In the genomic region with DNA sequence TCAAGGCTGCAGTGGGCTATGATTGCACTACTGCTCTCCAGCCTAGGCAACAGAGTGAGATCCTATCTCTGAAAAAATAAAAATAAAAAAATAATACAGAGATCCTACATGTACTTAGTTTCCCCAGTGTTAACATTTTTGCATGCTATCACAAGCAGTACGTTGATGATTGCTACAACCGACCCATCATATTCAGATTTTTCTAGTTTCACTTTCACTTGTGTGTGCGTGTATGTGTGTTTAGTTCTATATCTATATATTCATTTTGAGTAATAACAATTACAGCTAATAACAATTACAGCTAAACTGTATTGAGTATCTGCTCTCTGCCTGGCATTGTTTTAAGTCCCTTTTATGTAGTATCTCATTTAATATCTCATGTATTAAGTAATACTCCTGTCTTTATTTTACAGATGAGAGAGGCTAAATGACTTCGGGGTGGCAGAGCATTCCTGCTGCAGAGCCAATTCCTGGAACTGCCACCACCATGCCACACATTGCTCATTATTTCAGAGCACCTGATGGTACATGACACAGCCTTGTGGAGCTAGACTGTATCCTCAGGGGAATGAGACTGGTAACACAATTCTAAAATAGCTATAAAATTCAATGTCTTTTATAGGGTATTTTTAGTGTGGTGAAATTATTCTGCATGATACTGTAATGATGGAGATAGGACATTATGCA, we compare ENCODE assay signal across 9 cellular contexts.
DNase-seq lines count a peak whose midpoint lies in the region; ATAC-seq and TF ChIP-seq lines count a peak whose summit lies in the region.
"Had no signal": no experiment of that assay in that cellular context is flagged by ENCODE, and none has a peak within 500 bp of the region (broad histone marks: within the 10 kb centered on the region; RNA-seq: fewer than 3 reads in every experiment).

No MANE protein-coding gene starts in this region.

- H3K27ac ChIP-seq in gastroesophageal sphincter = no peak overlapping the region

- ATAC-seq in HG02870 (IDR thresholded peaks at IDR 0.05; ENCODE audit: unreplicated experiment) (peak; percentile 36), naive B cell (ENCODE audit: low read depth in 2 of 2) (peak in 1 of 2 donors; percentile 18), gastroesophageal sphincter (no peak), HG03025 (IDR thresholded peaks at IDR 0.05; ENCODE audit: low FRiP score, unreplicated experiment) (no peak), GM21825 (IDR thresholded peaks at IDR 0.05; ENCODE audit: unreplicated experiment) (no peak)
- ATAC-seq in activated CD8-positive, alpha-beta T cell treated with anti-CD3 and anti-CD28 coated beads for 36 hours = peak; percentile 64

- no peaks in the 10 kb centered on the region for H3K9me3 Mint-ChIP-seq in activated CD8-positive, alpha-beta T cell treated with anti-CD3 and anti-CD28 coated beads for 36 hours
- no peaks in the 10 kb centered on the region for H3K9me3 Mint-ChIP-seq in naive B cell

- WGBS in gastroesophageal sphincter (ENCODE audit: low coverage in 1 of 2), 2 donors = 56 to 79% methylated on average over 4 of the region's 4 CpGs

- POLR2A ChIA-PET in activated CD8-positive, alpha-beta T cell treated with anti-CD3 and anti-CD28 coated beads for 36 hours (lab: Charles Lee) = interaction anchor here (0.6 to 0.8 kb wide), 2 partner anchors 43 to 298 kb away, joined by 3 read pairs; no protein-coding TSS in a partner anchor

- H3K36me3 Mint-ChIP-seq in activated CD8-positive, alpha-beta T cell treated with anti-CD3 and anti-CD28 coated beads for 36 hours (ENCODE audit: low read depth) = no peaks in the 10 kb centered on the region
- no peaks in the 10 kb centered on the region for H3K36me3 Mint-ChIP-seq in naive B cell

- H3K27me3 Mint-ChIP-seq in activated CD8-positive, alpha-beta T cell treated with anti-CD3 and anti-CD28 coated beads for 36 hours = no peaks in the 10 kb centered on the region
- no peaks in the 10 kb centered on the region for H3K27me3 Mint-ChIP-seq in naive B cell

- no peak for TF ChIP-seq EP300 in gastroesophageal sphincter (IDR thresholded peaks at IDR 0.05)

- H3K4me3 ChIP-seq in gastroesophageal sphincter = peak overlapping the region in 1 of 2 donors; percentile 16

- CTCF ChIA-PET in activated CD8-positive, alpha-beta T cell treated with anti-CD3 and anti-CD28 coated beads for 36 hours (lab: Charles Lee) = interaction anchor here (1.4 kb wide), 1 partner anchor 42 kb away, joined by 5 read pairs; no protein-coding TSS in a partner anchor

- peaks cover 24% of the 10 kb centered on the region for H3K4me1 Mint-ChIP-seq in activated CD8-positive, alpha-beta T cell treated with anti-CD3 and anti-CD28 coated beads for 36 hours (ENCODE audit: low read depth)
- peaks cover 20 to 42% (median 41%) of the 10 kb centered on the region in 3 donors for H3K4me1 Mint-ChIP-seq in naive B cell

- intact Hi-C loops in activated CD8-positive, alpha-beta T cell treated with anti-CD3 and anti-CD28 coated beads for 36 hours (cut with micrococcal nuclease) = no loop called here

- DNase-seq in ELR (ENCODE audit: low read depth) (peak; percentile 20), naive B cell (no peak), RKO (ENCODE audit: low spot score) (no peak)
- DNase-seq in activated CD8-positive, alpha-beta T cell treated with anti-CD3 and anti-CD28 coated beads for 36 hours = peak; percentile 20

- H3K4me3 Mint-ChIP-seq in activated CD8-positive, alpha-beta T cell treated with anti-CD3 and anti-CD28 coated beads for 36 hours = peak overlapping the region; percentile 56
- peak overlapping the region; percentile 73 to 93 (median 88) for H3K4me3 Mint-ChIP-seq in naive B cell
- H3K4me3 Mint-ChIP-seq: neural crest cell had no signal

- no peaks in the 10 kb centered on the region for H3K4me1 ChIP-seq in gastroesophageal sphincter

- no peaks in the 10 kb centered on the region for H3K36me3 ChIP-seq in gastroesophageal sphincter

- peak overlapping the region; percentile 22 for H3K27ac Mint-ChIP-seq in activated CD8-positive, alpha-beta T cell treated with anti-CD3 and anti-CD28 coated beads for 36 hours
- peak overlapping the region; percentile 54 to 91 (median 84) for H3K27ac Mint-ChIP-seq in naive B cell

- no peak for TF ChIP-seq POLR2A in gastroesophageal sphincter (IDR thresholded peaks at IDR 0.05)

- no peaks in the 10 kb centered on the region for H3K27me3 ChIP-seq in gastroesophageal sphincter

- no peak for TF ChIP-seq CTCF in activated CD8-positive, alpha-beta T cell treated with anti-CD3 and anti-CD28 coated beads for 36 hours (IDR thresholded peaks at IDR 0.05)
- no peak for TF ChIP-seq CTCF in gastroesophageal sphincter (IDR thresholded peaks at IDR 0.05)

- H3K9me3 ChIP-seq in gastroesophageal sphincter = no peaks in the 10 kb centered on the region

Comparison
In these comparisons a context has a peak if more than half of its experiments do, and no peak if none do; other contexts are left out.
1. DNase-seq: peak in ELR (single experiment) and activated CD8-positive, alpha-beta T cell treated with anti-CD3 and anti-CD28 coated beads for 36 hours (single experiment); none in naive B cell (single experiment) and RKO (single experiment).
2. ATAC-seq: peak in HG02870 (single experiment) and activated CD8-positive, alpha-beta T cell treated with anti-CD3 and anti-CD28 coated beads for 36 hours (single experiment); none in gastroesophageal sphincter (single experiment), HG03025 (single experiment) and GM21825 (single experiment).